Comparison of ENCODE assay signal across 8 cellular contexts in the genomic region with DNA sequence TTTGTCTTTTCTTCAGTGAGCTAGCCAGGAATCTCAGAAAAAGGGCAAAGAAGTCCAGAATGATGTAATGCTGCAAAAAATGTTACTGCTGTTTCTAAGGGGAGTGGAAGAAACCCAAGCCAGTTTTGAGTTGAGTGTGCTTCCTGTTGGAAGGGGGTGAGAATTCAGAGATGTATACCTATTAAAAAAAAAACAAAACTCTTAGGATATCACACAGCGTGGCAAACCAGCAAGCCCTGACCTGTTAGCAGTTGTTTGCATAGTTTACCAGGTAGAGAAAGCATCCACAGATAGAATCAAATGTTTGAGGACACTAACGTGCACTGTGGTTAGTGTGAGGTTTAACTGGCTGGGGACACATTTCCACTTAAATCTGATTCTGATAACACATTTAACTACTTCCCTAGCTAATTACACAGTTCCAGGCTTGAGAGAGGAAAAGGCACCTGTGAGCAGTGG. TPM values are rescaled to one million over a fixed set of nuclear protein-coding genes. Genes with fewer than 3 reads are reported as not detected.
DNase-seq lines count a peak whose midpoint lies in the region; ATAC-seq and TF ChIP-seq lines count a peak whose summit lies in the region.

No MANE protein-coding gene starts in this region.

- peak; percentile 10 for DNase-seq in RPMI7951 (ENCODE audit: low read depth)
- no peak for DNase-seq in HuH-7.5 (ENCODE audit: low spot score)
- no peak for DNase-seq in H7
- no peak for DNase-seq in G401 (ENCODE audit: low spot score)
- no peak for DNase-seq in NCI-H524 (lab: John Stamatoyannopoulos, UW)

- H3K36me3 ChIP-seq in neutrophil (peaks cover 63% of the 10 kb centered on the region), H7 (replicated peaks; ENCODE audit: control insufficient read depth, insufficient read depth, low read length) (no peaks in the 10 kb centered on the region; the same call in 1 of the 2 replicates)

- no peaks in the 10 kb centered on the region for H3K9me3 ChIP-seq in neutrophil

- peak overlapping the region; percentile 94 for H3K27ac ChIP-seq in neutrophil

- H3K4me3 ChIP-seq in neutrophil (ENCODE audit: low read depth in 1 of 2, low read length in 1 of 2): no peak overlapping the region
- H3K4me3 ChIP-seq in H7 (ENCODE audit: insufficient read depth, low read depth, low read length): no peak overlapping the region

- H3K27me3 ChIP-seq in neutrophil (no peaks in the 10 kb centered on the region), H7 (ENCODE audit: control insufficient read depth, insufficient read depth, low read length) (no peaks in the 10 kb centered on the region)

- TF ChIP-seq CTCF in neutrophil (IDR thresholded peaks at IDR 0.05): no peak

- in situ Hi-C loops in G401 (cut with HindIII; ENCODE audit: low sequenced_read_pairs): no loop called here

- ATAC-seq in GM18907 (IDR thresholded peaks at IDR 0.05; ENCODE audit: unreplicated experiment) (peak; percentile 77), HG02840 (IDR thresholded peaks at IDR 0.05; ENCODE audit: low FRiP score, unreplicated experiment) (peak; percentile 47)

- peaks cover 67 to 78% of the 10 kb centered on the region in 2 experiments for H3K4me1 ChIP-seq in neutrophil (ENCODE audit: control insufficient read depth in 1 of 2, insufficient read depth in 1 of 2, low read depth in 1 of 2, low read length in 1 of 2)

RNA-seq across cellular contexts. Expression of a gene that starts 11.4 kb away (rescaled TPM):
- total RNA-seq in RPMI7951 (2014; rRNA removed; shearing (Covaris generic)): 18.7 and 23.0 TPM in 2 replicates
- 144 and 153 TPM in 2 replicates for total RNA-seq in H7 (2014; rRNA removed; shearing (Covaris generic))
- not detected in 2 replicates for total RNA-seq in G401 (2014; rRNA removed; shearing (Covaris generic))

Comparison
In these comparisons a context has a peak if more than half of its experiments do, and no peak if none do; other contexts are left out.
1. RNA of a gene that starts 11.4 kb away (total RNA-seq): 144 to 153 TPM in H7 and 18.7 to 23.0 TPM in RPMI7951; not detected in G401; every median in the first group is over 10 times any median in the second.